In the genomic region with DNA sequence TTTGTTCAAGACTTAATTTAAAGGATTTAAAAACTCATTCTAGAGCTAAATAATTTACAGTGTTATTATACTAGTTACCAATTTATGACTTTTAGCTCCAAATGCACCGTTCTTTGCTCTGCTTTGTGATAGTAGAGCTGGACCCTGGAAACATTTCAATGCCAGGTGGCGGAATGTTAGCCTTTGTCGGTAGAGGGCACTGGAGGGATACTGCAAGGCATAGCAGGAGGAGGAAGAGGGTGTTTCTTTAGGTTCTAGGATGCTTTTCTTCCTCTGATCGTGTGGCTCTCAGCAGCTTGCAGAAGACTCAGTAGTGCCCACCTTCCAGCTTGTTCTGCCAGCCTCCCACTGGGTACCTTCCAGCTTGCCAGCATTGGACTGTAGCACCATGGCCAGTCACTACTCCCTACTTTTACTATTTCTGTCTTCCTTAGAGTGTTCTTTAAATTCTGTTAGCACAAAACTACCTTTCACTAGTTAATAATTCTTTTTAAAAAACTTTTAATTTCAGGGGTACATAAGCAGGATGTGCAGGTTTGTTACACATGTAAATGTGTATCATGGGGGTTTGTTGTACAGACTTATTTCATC, we compare ENCODE assay signal across 1 cellular context.
TF ChIP-seq lines count a peak whose summit lies in the region.

No MANE protein-coding gene starts in this region.

TF ChIP-seq in K562, 482 proteins besides CTCF, POLR2A, EP300 and RAD21 (continued from another document):
- TF ChIP-seq ZNF398 (CRISPR knock-in tag; IDR thresholded peaks at IDR 0.05) = no peak
- no peak for TF ChIP-seq HNRNPUL1 (IDR thresholded peaks at IDR 0.05; ENCODE audit: low read length)
- TF ChIP-seq GABPA (tag; conservative IDR thresholded peaks at IDR 0.05; ENCODE audit: low read depth) = no peak
